ENCODE assay signal across 8 cellular contexts in the genomic region with DNA sequence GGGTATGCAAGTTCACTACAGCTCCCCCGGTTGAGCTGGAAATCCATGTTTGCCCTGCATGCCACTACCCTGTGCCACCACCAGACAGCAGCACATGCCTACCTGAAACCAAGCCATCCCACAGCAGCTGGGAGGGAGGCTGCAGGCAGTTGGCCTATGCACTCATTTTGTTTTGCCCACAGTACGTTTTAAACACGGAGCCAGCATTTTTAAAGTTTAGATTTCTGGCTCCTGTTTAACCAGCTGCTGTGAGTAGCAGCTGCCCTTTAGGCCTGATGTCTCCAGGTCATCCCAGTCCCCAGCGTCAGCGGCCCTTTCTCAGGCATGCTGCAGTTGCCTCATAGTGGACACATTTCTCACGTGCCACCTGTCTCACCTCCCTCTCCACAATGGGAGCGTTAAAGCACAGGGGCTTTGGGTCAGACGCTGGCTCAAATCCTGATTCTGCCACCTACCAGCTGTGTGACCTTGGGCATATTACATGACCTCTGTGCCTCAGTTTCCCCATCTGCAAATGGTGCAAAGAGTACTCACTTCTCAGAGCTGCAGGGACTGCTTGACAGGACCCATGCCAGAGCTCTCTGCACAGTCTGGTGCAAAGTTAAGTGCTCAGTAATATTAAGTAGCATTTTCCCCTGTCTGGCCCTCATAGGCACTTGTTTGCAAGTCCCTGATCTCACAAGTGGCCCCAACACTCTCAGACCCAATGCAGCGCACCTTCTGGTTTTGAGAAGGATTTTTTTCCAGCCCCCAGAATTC. TPM values are rescaled to one million over a fixed set of nuclear protein-coding genes. Genes with fewer than 3 reads are reported as not detected.
DNase-seq lines count a peak whose midpoint lies in the region; ATAC-seq and TF ChIP-seq lines count a peak whose summit lies in the region.

No MANE protein-coding gene starts in this region.

- CTCF ChIA-PET in activated naive CD4-positive, alpha-beta T cell treated with anti-CD3 and anti-CD28 coated beads for 36 hours (lab: Charles Lee), result interaction anchor here (0.6 to 10.2 kb wide), 16 partner anchors 8 to 142 kb away, joined by 3 to 164 read pairs (median 4); a partner anchor contains a TSS

- H3K79me2 ChIP-seq in Loucy (ENCODE audit: insufficient read depth, low read length), result no peaks in the 10 kb centered on the region

- no peaks in the 10 kb centered on the region for H3K9me2 ChIP-seq in Loucy (replicated peaks; ENCODE audit: low read depth, low read length)

- WGBS in prostate gland, result 32% methylated on average over 9 of the region's 9 CpGs

- H3K4me2 ChIP-seq in Loucy (ENCODE audit: low read depth, low read length, poor library complexity, severe bottlenecking), result no peak overlapping the region

- H3K4me1 ChIP-seq in Loucy (ENCODE audit: insufficient read depth, low read length, poor library complexity, severe bottlenecking) (peaks cover 4% of the 10 kb centered on the region), prostate gland (replicated peaks) (peaks cover 4% of the 10 kb centered on the region)

- no peak for TF ChIP-seq POLR2A in prostate gland (IDR thresholded peaks at IDR 0.05)

- H3K27me3 Mint-ChIP-seq in activated naive CD4-positive, alpha-beta T cell treated with anti-CD3 and anti-CD28 coated beads for 36 hours (ENCODE audit: low read depth), result no peaks in the 10 kb centered on the region

- no peaks in the 10 kb centered on the region for H3K9me3 ChIP-seq in Loucy (ENCODE audit: insufficient read depth, low read depth, low read length)
- H3K9me3 ChIP-seq in prostate gland, result no peaks in the 10 kb centered on the region

- no peaks in the 10 kb centered on the region for H3K9me3 Mint-ChIP-seq in activated naive CD4-positive, alpha-beta T cell treated with anti-CD3 and anti-CD28 coated beads for 36 hours

- H3F3A ChIP-seq in Loucy (ENCODE audit: low read depth), result no peaks in the 10 kb centered on the region

- no peak overlapping the region for H3K4me3 ChIP-seq in Loucy (ENCODE audit: low read length, poor library complexity, severe bottlenecking)
- no peak overlapping the region for H3K4me3 ChIP-seq in prostate gland

- no peak for ATAC-seq in HG02885 (IDR thresholded peaks at IDR 0.05; ENCODE audit: poor library complexity, unreplicated experiment)
- no peak for ATAC-seq in HG03135 (IDR thresholded peaks at IDR 0.05; ENCODE audit: unreplicated experiment)

- H3K36me3 ChIP-seq in Loucy (ENCODE audit: insufficient read depth, low read length), result peaks cover 33% of the 10 kb centered on the region; the same call in 1 of the 2 replicates
- H3K36me3 ChIP-seq in prostate gland, result peaks cover under 1 to 5% of the 10 kb centered on the region in 2 donors

- no peak overlapping the region for H3K27ac Mint-ChIP-seq in activated naive CD4-positive, alpha-beta T cell treated with anti-CD3 and anti-CD28 coated beads for 36 hours

- no peaks in the 10 kb centered on the region for H4K20me1 ChIP-seq in Loucy (ENCODE audit: insufficient read depth, low read length, poor library complexity, severe bottlenecking)

- DNase-seq in EL, result peak; percentile 62
- DNase-seq in SHP77 (lab: John Stamatoyannopoulos, UW), result peak; percentile 84 to 86
- DNase-seq in activated naive CD4-positive, alpha-beta T cell treated with anti-CD3 and anti-CD28 coated beads for 36 hours, result peak; percentile 73
- DNase-seq in head of caudate nucleus, result peak; percentile 66 to 91 (median 81)
- DNase-seq in prostate gland (ENCODE audit: low spot score), result peak; percentile 68

- no peak overlapping the region for H2AFZ ChIP-seq in Loucy (ENCODE audit: low read length)

- peak; percentile 83 for TF ChIP-seq CTCF in Loucy (conservative IDR thresholded peaks at IDR 0.05; ENCODE audit: low read length)
- TF ChIP-seq CTCF in prostate gland (IDR thresholded peaks at IDR 0.05), result peak; percentile 78 to 97 (median 94)

- no peak overlapping the region for H3K9ac ChIP-seq in Loucy (ENCODE audit: low read depth, low read length, poor library complexity, severe bottlenecking)

- intact Hi-C loops in activated naive CD4-positive, alpha-beta T cell treated with anti-CD3 and anti-CD28 coated beads for 36 hours (cut with micrococcal nuclease), result loop anchor here (1.0 to 2.0 kb wide), 2 partner anchors 48 to 58 kb away; no protein-coding TSS in a partner anchor
- intact Hi-C loops in head of caudate nucleus (cut with DNase I), result loop anchor here (2.0 kb wide), 1 partner anchor 48 kb away; no protein-coding TSS in a partner anchor
- intact Hi-C loops in prostate gland (cut with DNase I), result loop anchor here (1.0 to 10.0 kb wide), 2 partner anchors 48 to 464 kb away; no protein-coding TSS in a partner anchor

- H3K36me3 Mint-ChIP-seq in activated naive CD4-positive, alpha-beta T cell treated with anti-CD3 and anti-CD28 coated beads for 36 hours (ENCODE audit: low read depth), result peaks cover 15% of the 10 kb centered on the region

- H3K27me3 ChIP-seq in Loucy (ENCODE audit: insufficient read depth, low read length, poor library complexity, severe bottlenecking), result no peaks in the 10 kb centered on the region
- no peaks in the 10 kb centered on the region for H3K27me3 ChIP-seq in prostate gland (replicated peaks; ENCODE audit: insufficient read depth)

- no peak overlapping the region for H3K4me3 Mint-ChIP-seq in activated naive CD4-positive, alpha-beta T cell treated with anti-CD3 and anti-CD28 coated beads for 36 hours

- peak overlapping the region in 1 of 2 donors; percentile 23 for H3K27ac ChIP-seq in prostate gland

- H3K4me1 Mint-ChIP-seq in activated naive CD4-positive, alpha-beta T cell treated with anti-CD3 and anti-CD28 coated beads for 36 hours (ENCODE audit: low read depth), result peaks cover 8% of the 10 kb centered on the region

RNA-seq across cellular contexts. Expression of a gene that starts 8.2 kb away (rescaled TPM):
- total RNA-seq in activated naive CD4-positive, alpha-beta T cell treated with anti-CD3 and anti-CD28 coated beads for 36 hours, result 100 to 1,000 TPM; 124 to 137 TPM
- 10 to 100 TPM; 47.1 to 64.7 TPM for total RNA-seq in prostate gland

RNA-seq across cellular contexts. Expression of a gene that starts 32.4 kb away (rescaled TPM):
- total RNA-seq in activated naive CD4-positive, alpha-beta T cell treated with anti-CD3 and anti-CD28 coated beads for 36 hours, result 10 to 100 TPM; 10.4 to 11.2 TPM
- total RNA-seq in prostate gland, result 10 to 100 TPM; 34.5 to 54.8 TPM
